In the genomic region with DNA sequence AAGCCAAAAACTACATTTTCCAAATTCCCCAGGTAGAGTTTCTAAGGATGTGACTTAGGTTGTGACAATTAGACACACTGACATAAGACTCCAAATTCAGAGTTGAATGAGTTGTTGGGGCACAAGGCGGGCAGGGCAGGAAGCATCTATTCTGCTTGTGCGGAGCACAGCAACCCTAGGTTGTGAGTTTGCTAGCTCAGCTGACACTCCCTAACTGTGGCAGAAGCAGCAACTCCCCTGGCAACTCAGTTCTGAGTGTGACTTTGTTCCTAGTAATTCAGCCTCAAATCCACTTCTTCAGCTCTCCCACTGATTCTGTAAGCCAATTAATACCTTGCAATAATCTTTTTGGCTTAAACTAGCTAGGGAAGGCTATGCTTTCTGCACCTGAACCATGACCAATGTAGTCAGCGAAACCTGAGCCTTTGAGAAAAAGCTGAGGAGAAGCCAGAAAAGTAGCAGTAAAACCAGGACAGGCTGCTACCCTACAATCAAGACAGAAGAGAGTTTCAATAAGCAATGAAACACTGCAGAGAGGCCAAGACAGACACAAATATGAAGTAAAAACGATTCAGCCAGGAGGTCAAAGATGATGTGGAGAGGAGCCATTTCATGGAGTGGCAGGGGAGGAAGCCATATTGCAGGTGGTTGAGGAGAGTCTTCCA, we compare ENCODE assay signal across 18 cellular contexts. TPM values are rescaled to one million over a fixed set of nuclear protein-coding genes. Genes with fewer than 3 reads are reported as not detected.
DNase-seq lines count a peak whose midpoint lies in the region; ATAC-seq, FAIRE-seq and TF ChIP-seq lines count a peak whose summit lies in the region.
"Had no signal": no experiment of that assay in that cellular context is flagged by ENCODE, and none has a peak within 500 bp of the region (broad histone marks: within the 10 kb centered on the region; RNA-seq: fewer than 3 reads in every experiment).

No MANE protein-coding gene starts in this region.

- no peaks in the 10 kb centered on the region for H3K36me3 ChIP-seq in upper lobe of left lung
- H3K36me3 ChIP-seq: HAP-1 had no signal

- no peaks in the 10 kb centered on the region for H3K27me3 ChIP-seq in upper lobe of left lung

- H3K4me1 ChIP-seq in upper lobe of left lung = peaks cover 0 to 26% (median 2%) of the 10 kb centered on the region in 4 donors
- H3K4me1 ChIP-seq: HAP-1 had no signal

- H3K4me3 Mint-ChIP-seq in effector memory CD8-positive, alpha-beta T cell = peak overlapping the region in 1 of 2 donors; percentile 43
- no peak overlapping the region for H3K4me3 Mint-ChIP-seq in osteocyte (ENCODE audit: unreplicated experiment)

- DNase-seq in NCI-H2107 treated with DMSO at 0.1 percent for 48 hours (lab: John Stamatoyannopoulos, UW; ENCODE audit: unreplicated experiment) = peak; percentile 13
- no peak for DNase-seq in NCI-H2107 (lab: John Stamatoyannopoulos, UW)
- DNase-seq in effector memory CD8-positive, alpha-beta T cell = no peak
- DNase-seq in osteocyte (ENCODE audit: extremely low spot score, unreplicated experiment) = no peak
- DNase-seq in NCI-H774 (lab: John Stamatoyannopoulos, UW) = no peak
- no peak for DNase-seq in upper lobe of left lung
- DNase-seq in GM12892 (ENCODE audit: insufficient read length) = no peak
- DNase-seq: 8988T; C1 segment of cervical spinal cord; central memory CD4-positive, alpha-beta T cell; left ventricle myocardium superior; MM.1S; NK-92 treated with Interleukin-12 subunit alpha and Interleukin-12 subunit beta, amount 100 ng/mL, for 24 hours; retina; Right ventricle myocardium superior; stimulated activated CD4-positive, alpha-beta T cell treated with anti-CD3 and anti-CD28 coated beads, Interleukin-15, amount 100 ng/mL, for 24 hours had no signal

- peaks cover 43 to 55% of the 10 kb centered on the region in 2 donors for H3K4me1 Mint-ChIP-seq in effector memory CD8-positive, alpha-beta T cell (ENCODE audit: low read depth in 2 of 2)
- no peaks in the 10 kb centered on the region for H3K4me1 Mint-ChIP-seq in osteocyte (ENCODE audit: unreplicated experiment)

- no peak overlapping the region for H3K4me3 ChIP-seq in upper lobe of left lung
- H3K4me3 ChIP-seq: HAP-1 had no signal

- no peaks in the 10 kb centered on the region for H3K9me3 ChIP-seq in upper lobe of left lung
- H3K9me3 ChIP-seq: HAP-1 had no signal

- no peak for TF ChIP-seq RAD21 in Ishikawa (IDR thresholded peaks at IDR 0.05; ENCODE audit: low read depth)

- no peak for FAIRE-seq in GM12892 (lab: Jason Lieb, UNC)

- TF ChIP-seq CTCF in osteocyte (IDR thresholded peaks at IDR 0.05) (no peak), upper lobe of left lung (IDR thresholded peaks at IDR 0.05) (no peak)

- H3K9me3 Mint-ChIP-seq in effector memory CD8-positive, alpha-beta T cell = no peaks in the 10 kb centered on the region
- no peaks in the 10 kb centered on the region for H3K9me3 Mint-ChIP-seq in osteocyte (ENCODE audit: unreplicated experiment)

- TF ChIP-seq POLR2A in upper lobe of left lung (IDR thresholded peaks at IDR 0.05) = no peak
- TF ChIP-seq POLR2A in GM12892 (IDR thresholded peaks at IDR 0.05; ENCODE audit: low read depth, low read length) = no peak

- peaks cover 2% of the 10 kb centered on the region for H3K36me3 Mint-ChIP-seq in effector memory CD8-positive, alpha-beta T cell (ENCODE audit: insufficient read depth)
- no peaks in the 10 kb centered on the region for H3K36me3 Mint-ChIP-seq in osteocyte (ENCODE audit: unreplicated experiment)

- peak overlapping the region; percentile 86 to 95 for H3K27ac Mint-ChIP-seq in effector memory CD8-positive, alpha-beta T cell
- peak overlapping the region; percentile 25 for H3K27ac Mint-ChIP-seq in osteocyte (ENCODE audit: unreplicated experiment)

- TF ChIP-seq EP300 in Ishikawa (IDR thresholded peaks at IDR 0.05; ENCODE audit: borderline replicate concordance) (no peak), upper lobe of left lung (IDR thresholded peaks at IDR 0.05) (no peak)

- H3K27me3 Mint-ChIP-seq in effector memory CD8-positive, alpha-beta T cell = no peaks in the 10 kb centered on the region
- no peaks in the 10 kb centered on the region for H3K27me3 Mint-ChIP-seq in osteocyte (ENCODE audit: unreplicated experiment)

- H3K27ac ChIP-seq in upper lobe of left lung = no peak overlapping the region

- whole genome bisulfite sequencing in upper lobe of left lung, 2 donors = 87 to 90% methylated on average over 4 of the region's 4 CpGs

- ATAC-seq in effector memory CD8-positive, alpha-beta T cell (replicated peaks) = no peak
- ATAC-seq in upper lobe of left lung (ENCODE audit: low FRiP score in 2 of 2) = no peak
- ATAC-seq: left ventricle myocardium superior had no signal

TF ChIP-seq in Ishikawa, 13 proteins besides CTCF, POLR2A, EP300 and RAD21:
- TF ChIP-seq NFIC (IDR thresholded peaks at IDR 0.05) = 0 out of 2 replicates have a peak, but pooled peaks have one; percentile 29
- TF ChIP-seq, protein P1, sequence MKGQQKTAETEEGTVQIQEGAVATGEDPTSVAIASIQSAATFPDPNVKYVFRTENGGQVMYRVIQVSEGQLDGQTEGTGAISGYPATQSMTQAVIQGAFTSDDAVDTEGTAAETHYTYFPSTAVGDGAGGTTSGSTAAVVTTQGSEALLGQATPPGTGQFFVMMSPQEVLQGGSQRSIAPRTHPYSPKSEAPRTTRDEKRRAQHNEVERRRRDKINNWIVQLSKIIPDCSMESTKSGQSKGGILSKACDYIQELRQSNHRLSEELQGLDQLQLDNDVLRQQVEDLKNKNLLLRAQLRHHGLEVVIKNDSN (IDR thresholded peaks at IDR 0.05) = no peak

RNA-seq across cellular contexts. Expression of a gene that starts 30.0 kb away (rescaled TPM):
- total RNA-seq in osteocyte = 13.1 and 13.4 TPM in 2 replicates
- total RNA-seq in upper lobe of left lung = 10 to 100 TPM in 3 of 6 donors, 1 to 10 TPM in 3; 3.4 to 21.6 (median 9.3) TPM
- 11.2 TPM for polyA plus RNA-seq in GM12892 (2012; ENCODE audit: missing spikeins)

RNA-seq across cellular contexts. Expression of a gene that starts 47.4 kb away (rescaled TPM):
- total RNA-seq in osteocyte (32.1 and 32.6 TPM in 2 replicates), upper lobe of left lung (10 to 100 TPM; 20.4 to 35.9 (median 28.2) TPM)
- polyA plus RNA-seq in GM12892 (2012; ENCODE audit: missing spikeins) = 119 TPM
